ENCODE assay signal across 11 cellular contexts in the genomic region with DNA sequence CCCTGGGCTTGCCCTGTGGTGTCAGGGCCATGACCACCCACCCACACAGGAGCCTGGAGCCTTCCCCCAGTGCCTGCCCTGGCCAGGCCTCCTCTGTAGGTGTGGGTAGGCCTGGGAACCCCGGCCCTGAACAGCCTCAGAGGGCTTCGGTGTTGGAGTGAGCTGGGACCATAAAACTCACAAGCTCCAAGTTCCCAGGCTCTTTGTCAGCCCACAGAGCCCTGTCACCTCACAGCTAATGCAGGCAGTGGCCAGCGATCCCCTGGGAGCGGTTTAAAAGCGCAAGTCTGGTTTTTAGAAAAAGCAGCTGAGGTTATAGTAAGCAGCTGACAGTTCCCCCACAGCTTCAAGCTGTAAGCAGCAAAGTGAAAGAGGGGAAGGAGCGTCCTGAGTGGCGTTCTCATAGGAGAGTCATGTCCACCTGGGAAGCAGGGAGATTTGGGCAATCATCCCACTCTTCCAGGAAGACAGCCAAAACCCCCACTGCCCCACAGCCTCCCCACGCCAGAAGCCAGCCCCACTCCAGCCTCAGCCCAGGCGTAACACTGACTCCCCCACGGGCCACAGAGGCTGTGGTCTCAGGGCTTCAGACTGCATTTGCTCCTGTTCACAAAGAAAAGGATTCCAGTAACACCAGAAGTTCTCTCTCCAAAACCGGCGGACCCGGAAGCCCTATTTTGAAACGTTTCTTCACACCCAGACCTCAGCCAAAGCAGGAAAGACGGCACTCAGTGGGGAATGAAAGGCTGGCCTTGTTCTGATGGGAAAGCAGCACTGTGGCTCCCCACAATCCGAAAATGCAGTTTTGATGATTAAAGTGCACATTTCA. TPM values are rescaled to one million over a fixed set of nuclear protein-coding genes. Genes with fewer than 3 reads are reported as not detected.
DNase-seq lines count a peak whose midpoint lies in the region; ATAC-seq, FAIRE-seq and TF ChIP-seq lines count a peak whose summit lies in the region.
"Had no signal": no experiment of that assay in that cellular context is flagged by ENCODE, and none has a peak within 500 bp of the region (broad histone marks: within the 10 kb centered on the region; RNA-seq: fewer than 3 reads in every experiment).

No MANE protein-coding gene starts in this region.

- peaks cover 77% of the 10 kb centered on the region for H3K4me1 Mint-ChIP-seq in nephron progenitor cell

- H3K27me3 ChIP-seq in aorta (ENCODE audit: control insufficient read depth in 1 of 2, insufficient read depth in 2 of 2, low read length in 1 of 2) = no peaks in the 10 kb centered on the region

- ATAC-seq in Right ventricle myocardium inferior (peak; percentile 55), esophagus mucosa (peak; percentile 27), aorta (ENCODE audit: low FRiP score) (peak; percentile 53), GM21390 (IDR thresholded peaks at IDR 0.05; ENCODE audit: unreplicated experiment) (no peak)
- ATAC-seq: HCT116 had no signal

- H3K4me1 ChIP-seq in aorta (ENCODE audit: control insufficient read depth in 1 of 2, insufficient read depth in 2 of 2, low read length in 2 of 2) = no peaks in the 10 kb centered on the region

- intact Hi-C loops in Right ventricle myocardium inferior (cut with DNase I) = no loop called here
- intact Hi-C loops in cardiac septum (cut with DNase I) = no loop called here
- intact Hi-C loops in aorta (cut with DNase I) = no loop called here

- peaks cover 18% of the 10 kb centered on the region for H3K36me3 Mint-ChIP-seq in nephron progenitor cell (ENCODE audit: low read depth)

- peaks cover 11% of the 10 kb centered on the region for H3K27me3 Mint-ChIP-seq in nephron progenitor cell (ENCODE audit: low read depth, poor library complexity)

- no peaks in the 10 kb centered on the region for H3K36me3 ChIP-seq in aorta (ENCODE audit: control insufficient read depth in 1 of 2, insufficient read depth in 2 of 2, low read length in 1 of 2)

- H3K27ac ChIP-seq in aorta (ENCODE audit: low read depth in 1 of 2, low read length in 2 of 2) = peak overlapping the region; percentile 64 to 69

- H3K9me3 Mint-ChIP-seq in nephron progenitor cell = peaks cover 22% of the 10 kb centered on the region

- FAIRE-seq in GM12892 (lab: Jason Lieb, UNC) = no peak
- FAIRE-seq: RCC 7860 had no signal

- DNase-seq in Right ventricle myocardium inferior (ENCODE audit: missing footprints) (no peak), cardiac septum (ENCODE audit: low spot score) (no peak), nephron progenitor cell (peak; percentile 56), aorta (peak in 1 of 2 donors; percentile 85), SW480 (ENCODE audit: low spot score) (no peak), GM12892 (ENCODE audit: insufficient read length) (no peak)
- DNase-seq: Kasumi-1 had no signal

- 5 to 9% methylated on average over 16 of the region's 16 CpGs for WGBS in aorta, 2 donors

- H3K27ac Mint-ChIP-seq in nephron progenitor cell = peak overlapping the region; percentile 99

- no peak for TF ChIP-seq POLR2A in GM12892 (IDR thresholded peaks at IDR 0.05; ENCODE audit: low read depth, low read length)

- no peak overlapping the region for H3K4me3 ChIP-seq in aorta (ENCODE audit: low read length in 2 of 2)

- no peaks in the 10 kb centered on the region for H3K9me3 ChIP-seq in aorta (ENCODE audit: control insufficient read depth, low read length)

- TF ChIP-seq CTCF in nephron progenitor cell (IDR thresholded peaks at IDR 0.05) = no peak

- H3K4me3 Mint-ChIP-seq in nephron progenitor cell = peak overlapping the region; percentile 38

RNA-seq across cellular contexts. Expression of a gene that starts 34.3 kb away (rescaled TPM):
- total RNA-seq in Right ventricle myocardium inferior (2.7 TPM), cardiac septum (6.4 TPM), esophagus mucosa (6.5 TPM), aorta (100 to 1,000 TPM in 1 of 2 donors, 10 to 100 TPM in 1; 88.8 to 134 TPM)
- 10 to 100 TPM; 18.5 to 52.5 TPM for polyA plus RNA-seq in aorta
- 0.30 TPM for polyA plus RNA-seq in GM12892 (2012; ENCODE audit: missing spikeins)

Comparison
In these comparisons a context has a peak if more than half of its experiments do, and no peak if none do; other contexts are left out.
1. RNA of a gene that starts 34.3 kb away (total RNA-seq): 88.8 to 134 TPM in aorta; 6.5 TPM in esophagus mucosa (single experiment), 6.4 TPM in cardiac septum (single experiment) and 2.7 TPM in Right ventricle myocardium inferior (single experiment); every median in the first group is over 10 times any median in the second.